ENCODE assay signal across 12 cellular contexts in genomic region chr2:110828330-110828729, GRCh38.
"Had no signal": no experiment of that assay in that cellular context is flagged by ENCODE, and none has a peak within 500 bp of the region (broad histone marks: within the 10 kb centered on the region; RNA-seq: fewer than 3 reads in every experiment).

No MANE protein-coding gene starts in this region.

- H3K4me1 ChIP-seq: heart right ventricle had no signal

- DNase-seq: activated B cell treated with CpG ODN at 0.5 μM for 24 hours; activated CD4-positive, alpha-beta T cell treated with anti-CD3 and anti-CD28 coated beads, Interleukin-2, amount 10 ng/mL, durations not matched to agents 24 days and 14 days; amniotic stem cell; heart right ventricle; left ventricle myocardium superior; mesendoderm; nephron progenitor cell; stimulated activated CD4-positive, alpha-beta T cell treated with anti-CD3 and anti-CD28 coated beads, Interleukin-4, amount 100 ng/mL, for 24 hours; T-helper 1 cell had no signal

- H3K36me3 ChIP-seq: heart right ventricle had no signal

- H3K27ac ChIP-seq: heart right ventricle had no signal

- H3K4me3 ChIP-seq: heart right ventricle had no signal

- ATAC-seq: esophagus mucosa, left ventricle myocardium superior had no signal

- FAIRE-seq: frontal cortex, urothelium cell line had no signal
